20 cellular contexts compared by ENCODE assay signal in the genomic region with DNA sequence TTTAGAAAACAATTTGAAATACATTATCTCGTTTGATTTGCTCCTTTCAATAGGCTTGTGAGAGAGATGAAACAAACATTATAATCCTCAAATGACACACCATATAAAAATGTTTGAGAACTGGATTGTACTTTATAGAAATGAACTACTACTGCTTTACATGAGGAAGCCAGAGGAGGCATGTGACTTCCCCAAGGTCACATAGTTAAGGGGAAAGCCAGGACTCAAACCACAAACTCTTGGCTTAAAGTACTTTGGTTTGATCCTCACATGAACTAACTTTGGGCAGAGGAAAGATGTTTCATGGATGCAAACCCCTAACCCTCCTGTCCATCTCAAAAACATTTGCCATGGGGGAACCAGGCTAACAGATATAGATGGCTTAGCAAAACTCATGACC. TPM values are rescaled to one million over a fixed set of nuclear protein-coding genes. Genes with fewer than 3 reads are reported as not detected.
DNase-seq lines count a peak whose midpoint lies in the region; ATAC-seq and TF ChIP-seq lines count a peak whose summit lies in the region.
"Had no signal": no experiment of that assay in that cellular context is flagged by ENCODE, and none has a peak within 500 bp of the region (broad histone marks: within the 10 kb centered on the region; RNA-seq: fewer than 3 reads in every experiment).

No MANE protein-coding gene starts in this region.

- H3K4me3 ChIP-seq in retinal pigment epithelial cell (ENCODE audit: low read length), result no peak overlapping the region
- H3K4me3 ChIP-seq: esophagus muscularis mucosa, neural progenitor cell, right lobe of liver, SK-N-MC had no signal

- H3K4me3 Mint-ChIP-seq in stimulated activated memory B cell treated with anti-CD40 and anti-IgM and Interleukin-4, amounts not matched to agents 10 μg/mL and 1 μg/mL and 100 μg/mL, for 72 hours, result no peak overlapping the region
- H3K4me3 Mint-ChIP-seq: activated naive CD4-positive, alpha-beta T cell treated with anti-CD3 and anti-CD28 coated beads, Interleukin-2, amount 50 U/mL, for 24 hours; neural progenitor cell; stimulated activated naive B cell treated with anti-CD40 and anti-IgM and Interleukin-4, amounts not matched to agents 10 μg/mL and 1 μg/mL and 100 μg/mL, for 72 hours had no signal

- H3K27ac Mint-ChIP-seq in stimulated activated memory B cell treated with anti-CD40 and anti-IgM and Interleukin-4, amounts not matched to agents 10 μg/mL and 1 μg/mL and 100 μg/mL, for 72 hours, result no peak overlapping the region
- H3K27ac Mint-ChIP-seq: activated naive CD4-positive, alpha-beta T cell treated with anti-CD3 and anti-CD28 coated beads, Interleukin-2, amount 50 U/mL, for 24 hours; neural progenitor cell; stimulated activated naive B cell treated with anti-CD40 and anti-IgM and Interleukin-4, amounts not matched to agents 10 μg/mL and 1 μg/mL and 100 μg/mL, for 72 hours had no signal

- H3K36me3 Mint-ChIP-seq in stimulated activated memory B cell treated with anti-CD40 and anti-IgM and Interleukin-4, amounts not matched to agents 10 μg/mL and 1 μg/mL and 100 μg/mL, for 72 hours, result no peaks in the 10 kb centered on the region
- H3K36me3 Mint-ChIP-seq: stimulated activated naive B cell treated with anti-CD40 and anti-IgM and Interleukin-4, amounts not matched to agents 10 μg/mL and 1 μg/mL and 100 μg/mL, for 72 hours had no signal

- TF ChIP-seq CTCF in retinal pigment epithelial cell (conservative IDR thresholded peaks at IDR 0.05; ENCODE audit: low read depth, low read length), result no peak

- DNase-seq in GM04504 (ENCODE audit: low read depth) (peak; percentile 7), RPMI7951 (ENCODE audit: low read depth) (peak; percentile 30), fibroblast of gingiva (ENCODE audit: low read depth) (peak; percentile 42), retinal pigment epithelial cell (ENCODE audit: low read depth) (peak; percentile 72), iPS-NIHi11 (ENCODE audit: low spot score) (no peak)
- no peak for DNase-seq in activated T-cell treated with anti-CD3 and anti-CD28 coated beads, Interleukin-2, amount 50 U/mL, for 1 hour
- DNase-seq: cerebellar nuclear complex; COR-L47; mammary epithelial cell; right lobe of liver; stimulated activated CD4-positive, alpha-beta T cell treated with anti-CD3 and anti-CD28 coated beads, Interleukin-4, amount 100 ng/mL, for 4 hours; stimulated activated naive B cell treated with anti-CD40 and anti-IgM and Interleukin-4, amounts not matched to agents 10 μg/mL and 1 μg/mL and 100 μg/mL, for 72 hours had no signal

- ATAC-seq in stimulated activated memory B cell treated with anti-CD40 and anti-IgM and Interleukin-4, amounts not matched to agents 10 μg/mL and 1 μg/mL and 100 μg/mL, for 72 hours, result no peak
- ATAC-seq in GM18867 (IDR thresholded peaks at IDR 0.05; ENCODE audit: unreplicated experiment), result no peak
- ATAC-seq: HCT116; right lobe of liver; stimulated activated naive B cell treated with anti-CD40 and anti-IgM and Interleukin-4, amounts not matched to agents 10 μg/mL and 1 μg/mL and 100 μg/mL, for 72 hours had no signal

- H3K9me3 Mint-ChIP-seq in stimulated activated memory B cell treated with anti-CD40 and anti-IgM and Interleukin-4, amounts not matched to agents 10 μg/mL and 1 μg/mL and 100 μg/mL, for 72 hours, result no peaks in the 10 kb centered on the region
- H3K9me3 Mint-ChIP-seq: activated naive CD4-positive, alpha-beta T cell treated with anti-CD3 and anti-CD28 coated beads, Interleukin-2, amount 50 U/mL, for 24 hours; stimulated activated naive B cell treated with anti-CD40 and anti-IgM and Interleukin-4, amounts not matched to agents 10 μg/mL and 1 μg/mL and 100 μg/mL, for 72 hours had no signal

- peaks cover 8% of the 10 kb centered on the region for H3K4me1 Mint-ChIP-seq in stimulated activated memory B cell treated with anti-CD40 and anti-IgM and Interleukin-4, amounts not matched to agents 10 μg/mL and 1 μg/mL and 100 μg/mL, for 72 hours

- peaks cover 64% of the 10 kb centered on the region for H3K27me3 Mint-ChIP-seq in stimulated activated memory B cell treated with anti-CD40 and anti-IgM and Interleukin-4, amounts not matched to agents 10 μg/mL and 1 μg/mL and 100 μg/mL, for 72 hours

RNA-seq across cellular contexts. Expression of a gene that starts 4.7 kb away (rescaled TPM):
- total RNA-seq in RPMI7951 (2014; rRNA removed; shearing (Covaris generic)), result 11.4 and 12.5 TPM in 2 replicates

RNA-seq across cellular contexts. Expression of a gene that starts 58.8 kb away (rescaled TPM):
- not detected in 2 replicates for total RNA-seq in RPMI7951 (2014; rRNA removed; shearing (Covaris generic))
- total RNA-seq: esophagus muscularis mucosa, mammary epithelial cell, MCF 10A, right lobe of liver had no signal

Comparison
In these comparisons a context has a peak if more than half of its experiments do, and no peak if none do; other contexts are left out.
1. DNase-seq: peak in GM04504 (single experiment), RPMI7951 (single experiment), fibroblast of gingiva (single experiment) and retinal pigment epithelial cell (single experiment); none in iPS-NIHi11 (single experiment) and activated T-cell treated with anti-CD3 and anti-CD28 coated beads, Interleukin-2, amount 50 U/mL, for 1 hour (single experiment).